ENCODE assay signal across 31 cellular contexts in genomic region chr14:95476747-95477146, GRCh38.
"Had no signal": no experiment of that assay in that cellular context is flagged by ENCODE, and none has a peak within 500 bp of the region (broad histone marks: within the 10 kb centered on the region; RNA-seq: fewer than 3 reads in every experiment).

No MANE protein-coding gene starts in this region.

- FAIRE-seq: astrocyte, TTC549 had no signal

- H3K27ac ChIP-seq: adrenal gland, body of pancreas, PC-9 had no signal

- H3K4me2 ChIP-seq: PC-9 had no signal

- H3K27me3 Mint-ChIP-seq: activated CD4-positive, alpha-beta T cell treated with anti-CD3 and anti-CD28 coated beads for 36 hours; activated CD4-positive, alpha-beta T cell treated with anti-CD3 and anti-CD28 coated beads, Interleukin-2, amount 10 ng/mL, durations not matched to agents 7 days and 5 days; activated naive CD8-positive, alpha-beta T cell treated with anti-CD3 and anti-CD28 coated beads for 36 hours had no signal

- H3K27me3 ChIP-seq: adrenal gland, body of pancreas, breast epithelium had no signal

- H3K36me3 ChIP-seq: breast epithelium had no signal

- H3K9me3 Mint-ChIP-seq: activated CD4-positive, alpha-beta T cell treated with anti-CD3 and anti-CD28 coated beads, Interleukin-2, amount 10 ng/mL, durations not matched to agents 7 days and 5 days; activated naive CD8-positive, alpha-beta T cell treated with anti-CD3 and anti-CD28 coated beads for 36 hours; WTC11 had no signal

- ATAC-seq: activated CD4-positive, alpha-beta T cell treated with anti-CD3 and anti-CD28 coated beads for 36 hours; activated CD4-positive, CD25-positive, alpha-beta regulatory T cell treated with anti-CD3 and anti-CD28 coated beads, Interleukin-2, amount 50 U/mL, for 24 hours; activated CD8-positive, alpha-beta T cell treated with anti-CD3 and anti-CD28 coated beads, Interleukin-2, amount 10 ng/mL, durations not matched to agents 7 days and 5 days; body of pancreas; WTC11 had no signal

- H3K27ac Mint-ChIP-seq: activated CD8-positive, alpha-beta T cell treated with anti-CD3 and anti-CD28 coated beads, Interleukin-2, amount 10 ng/mL, durations not matched to agents 7 days and 5 days; activated naive CD8-positive, alpha-beta T cell treated with anti-CD3 and anti-CD28 coated beads for 36 hours; WTC11 had no signal

- H2AFZ ChIP-seq: PC-9 had no signal

- H3K36me3 Mint-ChIP-seq: WTC11 had no signal

- H3K4me3 Mint-ChIP-seq: activated CD4-positive, alpha-beta T cell treated with anti-CD3 and anti-CD28 coated beads for 36 hours; activated CD4-positive, alpha-beta T cell treated with anti-CD3 and anti-CD28 coated beads, Interleukin-2, amount 10 ng/mL, durations not matched to agents 7 days and 5 days; activated CD8-positive, alpha-beta T cell treated with anti-CD3 and anti-CD28 coated beads, Interleukin-2, amount 10 ng/mL, durations not matched to agents 7 days and 5 days; activated naive CD8-positive, alpha-beta T cell treated with anti-CD3 and anti-CD28 coated beads for 36 hours; WTC11 had no signal

- H3K4me3 ChIP-seq: adrenal gland, body of pancreas, breast epithelium, PC-9 had no signal

- H3K4me1 ChIP-seq: body of pancreas, breast epithelium had no signal

- H3K9me3 ChIP-seq: adrenal gland, body of pancreas, breast epithelium had no signal

- DNase-seq: activated CD4-positive, alpha-beta T cell treated with anti-CD3 and anti-CD28 coated beads for 36 hours; activated CD4-positive, alpha-beta T cell treated with anti-CD3 and anti-CD28 coated beads, Interleukin-2, amount 10 ng/mL, durations not matched to agents 7 days and 5 days; activated CD4-positive, alpha-beta T cell treated with anti-CD3 and anti-CD28 coated beads, Interleukin-2, amount 50 U/mL, for 48 hours; activated CD8-positive, alpha-beta memory T cell treated with anti-CD3 and anti-CD28 coated beads, Interleukin-2, amount 50 U/mL, for 48 hours; activated CD8-positive, alpha-beta T cell treated with anti-CD3 and anti-CD28 coated beads, Interleukin-2, amount 10 ng/mL, durations not matched to agents 7 days and 5 days; activated effector memory CD4-positive, alpha-beta T cell treated with anti-CD3 and anti-CD28 coated beads, Interleukin-2, amount 50 U/mL, for 16 hours; activated naive CD4-positive, alpha-beta T cell; activated naive CD4-positive, alpha-beta T cell treated with anti-CD3 and anti-CD28 coated beads, Interleukin-2, amount 50 U/mL, for 16 hours; activated naive CD8-positive, alpha-beta T cell treated with anti-CD3 and anti-CD28 coated beads for 36 hours; activated T-cell treated with anti-CD3 and anti-CD28 coated beads, Interleukin-2, amount 50 U/mL, for 48 hours; adrenal gland; body of pancreas; caudate nucleus; Karpas-422; KBM-7; NCI-H1105; NCI-H1417 treated with DMSO at 0.1 percent for 48 hours; NCI-H1930; NCI-H510A; NCI-H526; NCI-H748 treated with DMSO at 0.1 percent for 48 hours; PC-9; Right ventricle myocardium superior; SW 1271; T-helper 1 cell; T1000 had no signal
